ENCODE assay signal across 17 cellular contexts in genomic region chr15:37059051-37059450, GRCh38. TPM values are rescaled to one million over a fixed set of nuclear protein-coding genes. Genes with fewer than 3 reads are reported as not detected.
A peak's percentile ranks its signal among the peaks of the same experiment; 100 is the strongest.
DNase-seq lines count a peak whose midpoint lies in the region; ATAC-seq and TF ChIP-seq lines count a peak whose summit lies in the region.
"Had no signal": no experiment of that assay in that cellular context is flagged by ENCODE, and none has a peak within 500 bp of the region (broad histone marks: within the 10 kb centered on the region; RNA-seq: fewer than 3 reads in every experiment).

No MANE protein-coding gene starts in this region.

- H3K27me3 ChIP-seq in GM23248 (replicated peaks; ENCODE audit: insufficient read depth) (no peaks in the 10 kb centered on the region), heart right ventricle (no peaks in the 10 kb centered on the region)
- H3K27me3 ChIP-seq: adrenal gland had no signal

- 4 to 5% methylated on average over 3 of the region's 3 CpGs for WGBS in GM23248 (ENCODE audit: low coverage in 1 of 2, low lambda C conversion rate in 2 of 2, missing lambda C conversion rate in 2 of 2), 2 experiments
- WGBS in heart right ventricle, 2 donors: 15% methylated on average over 3 of the region's 3 CpGs

- H3K79me2 ChIP-seq in GM23248 (ENCODE audit: insufficient read depth): peaks cover 73% of the 10 kb centered on the region

- no peaks in the 10 kb centered on the region for H3K9me3 Mint-ChIP-seq in brain

- TF ChIP-seq CTCF in brain (conservative IDR thresholded peaks at IDR 0.05) (no peak), heart right ventricle (IDR thresholded peaks at IDR 0.05) (no peak), coronary artery (IDR thresholded peaks at IDR 0.05) (no peak)

- in situ Hi-C loops in GM23248 (cut with MboI): no loop called here

- H3K9me2 ChIP-seq in GM23248 (ENCODE audit: insufficient read depth): no peaks in the 10 kb centered on the region

- H3K27ac Mint-ChIP-seq in brain: peak overlapping the region in 3 of 5 experiments; percentile 71 to 95 (median 79)
- H3K27ac Mint-ChIP-seq: CD8-positive, alpha-beta memory T cell; IgD-negative memory B cell had no signal

- H3K4me3 Mint-ChIP-seq in brain: peak overlapping the region in 2 of 5 experiments; percentile 25 to 44
- H3K4me3 Mint-ChIP-seq: CD8-positive, alpha-beta memory T cell; IgD-negative memory B cell had no signal

- H3K4me1 Mint-ChIP-seq in brain: peaks cover 85% of the 10 kb centered on the region
- H3K4me1 Mint-ChIP-seq: CD8-positive, alpha-beta memory T cell; IgD-negative memory B cell had no signal

- peak overlapping the region; percentile 37 for H3K4me2 ChIP-seq in GM23248 (ENCODE audit: unreplicated experiment)

- H3F3A ChIP-seq in GM23248 (ENCODE audit: insufficient read depth): peaks cover 25% of the 10 kb centered on the region; the same call in 1 of the 2 replicates

- H3K9me3 ChIP-seq in GM23248 (ENCODE audit: low read depth) (no peaks in the 10 kb centered on the region), heart right ventricle (no peaks in the 10 kb centered on the region)
- H3K9me3 ChIP-seq: adrenal gland, gastrocnemius medialis had no signal

- intact Hi-C loops in heart right ventricle (cut with DNase I) (loop anchor here in 2 of 10 donors (5.0 kb wide), 2 partner anchors 33 to 43 kb away; partner anchors contain the start of gene MEIS2 (in 1 of the 2)), sciatic nerve (cut with DNase I) (no loop called here)

- H3K4me1 ChIP-seq in GM23248 (ENCODE audit: insufficient read depth) (peaks cover 14% of the 10 kb centered on the region), heart right ventricle (peaks cover 0 to 54% (median 41%) of the 10 kb centered on the region in 9 donors)
- H3K4me1 ChIP-seq: gastrocnemius medialis had no signal

- H3K4me3 ChIP-seq in GM23248 (no peak overlapping the region), heart right ventricle (no peak overlapping the region), coronary artery (no peak overlapping the region)
- H3K4me3 ChIP-seq: adrenal gland, gastrocnemius medialis, GM12878, SK-N-MC had no signal

- peak in 6 of 8 donors; percentile 26 to 53 (median 44) for ATAC-seq in heart right ventricle
- peak; percentile 55 for ATAC-seq in sciatic nerve
- no peak for ATAC-seq in HG03159 (IDR thresholded peaks at IDR 0.05; ENCODE audit: unreplicated experiment)
- ATAC-seq: gastrocnemius medialis, GM12878 had no signal

- 0 out of 2 replicates have a peak, but pooled peaks cover under 1% of the 10 kb centered on the region for H4K20me1 ChIP-seq in GM23248 (ENCODE audit: insufficient read depth)

- H3K27ac ChIP-seq in GM23248 (peak overlapping the region; percentile 59), heart right ventricle (peak overlapping the region in 8 of 10 donors; percentile 17 to 86 (median 76)), coronary artery (no peak overlapping the region)
- H3K27ac ChIP-seq: gastrocnemius medialis, SK-N-MC had no signal

- DNase-seq in GM23248: peak; percentile 90
- DNase-seq in heart right ventricle: no peak
- no peak for DNase-seq in sciatic nerve (ENCODE audit: low spot score)
- no peak for DNase-seq in coronary artery (ENCODE audit: low spot score)
- DNase-seq in superior temporal gyrus (ENCODE audit: extremely low spot score): no peak
- DNase-seq in HuH-7 (ENCODE audit: low spot score): no peak
- DNase-seq: adrenal gland; CD8-positive, alpha-beta memory T cell; gastrocnemius medialis; NCI-H446; stimulated activated CD4-positive, alpha-beta T cell treated with anti-CD3 and anti-CD28 coated beads, Interleukin-1b, Interleukin-23, amount 100 ng/mL, for 48 hours had no signal

- no peak overlapping the region for H2AFZ ChIP-seq in GM23248

- peak overlapping the region; percentile 34 for H3K9ac ChIP-seq in GM23248

- H3K36me3 Mint-ChIP-seq in brain: peaks cover 46% of the 10 kb centered on the region
- H3K36me3 Mint-ChIP-seq: CD8-positive, alpha-beta memory T cell; IgD-negative memory B cell had no signal

- H3K36me3 ChIP-seq in GM23248 (ENCODE audit: low read depth) (peaks cover 44% of the 10 kb centered on the region), heart right ventricle (peaks cover 0 to 23% (median 0%) of the 10 kb centered on the region in 9 donors)
- H3K36me3 ChIP-seq: adrenal gland, gastrocnemius medialis had no signal

- no peaks in the 10 kb centered on the region for H3K27me3 Mint-ChIP-seq in brain
- H3K27me3 Mint-ChIP-seq: IgD-negative memory B cell had no signal

RNA-seq across cellular contexts. Expression of gene MEIS2, which starts 41.3 kb away (rescaled TPM):
- total RNA-seq in GM23248 (2014; rRNA removed; shearing (Covaris generic)): 23.7 and 29.3 TPM in 2 replicates
- 24.1 and 26.2 TPM in 2 replicates for polyA plus RNA-seq in GM23248 (2016; fragmentation: Nextera tagmentation; extraction: Ambion mirVana)
- polyA plus RNA-seq in brain (ENCODE audit: insufficient read depth, low read depth, low replicate concordance): 7.0 TPM
- 10 to 100 TPM; 34.0 to 64.5 (median 48.5) TPM for total RNA-seq in heart right ventricle
- 10 to 100 TPM; 21.1 to 50.1 TPM for polyA plus RNA-seq in heart right ventricle
- 22.0 TPM for total RNA-seq in sciatic nerve
- total RNA-seq: activated CD8-positive, alpha-beta memory T cell treated with anti-CD3 and anti-CD28 coated beads for 36 hours; CD8-positive, alpha-beta memory T cell had no signal
- polyA plus RNA-seq: CD8-positive, alpha-beta memory T cell; IgD-negative memory B cell had no signal

Comparison
In these comparisons a context has a peak if more than half of its experiments do, and no peak if none do; other contexts are left out.
1. H3K27ac ChIP-seq: peak in GM23248 (single experiment) and heart right ventricle (8 of 10); none in coronary artery (0 of 2).